Comparison of ENCODE assay signal across 9 cellular contexts in the genomic region with DNA sequence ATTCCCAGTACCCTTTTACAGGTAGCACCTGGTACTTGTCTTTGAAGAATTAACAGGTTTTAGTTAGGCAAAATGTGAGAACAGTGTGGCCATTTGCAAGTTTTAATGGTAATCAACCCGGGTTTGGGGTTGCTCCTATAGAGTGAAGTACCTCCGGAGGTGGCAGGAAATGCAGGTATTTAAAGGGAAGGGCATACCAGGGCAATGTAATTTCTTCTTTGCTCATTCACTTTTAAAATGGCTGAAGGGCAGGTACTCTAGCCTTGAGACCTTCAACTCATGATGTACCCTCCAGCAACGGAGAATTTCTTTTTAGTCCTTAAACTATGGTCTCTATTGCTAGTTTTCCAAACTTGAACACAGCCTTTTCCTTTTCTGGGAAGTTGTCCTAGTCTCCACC. TPM values are rescaled to one million over a fixed set of nuclear protein-coding genes. Genes with fewer than 3 reads are reported as not detected.
A peak's percentile ranks its signal among the peaks of the same experiment; 100 is the strongest.
DNase-seq lines count a peak whose midpoint lies in the region; TF ChIP-seq lines count a peak whose summit lies in the region.
"Had no signal": no experiment of that assay in that cellular context is flagged by ENCODE, and none has a peak within 500 bp of the region (broad histone marks: within the 10 kb centered on the region; RNA-seq: fewer than 3 reads in every experiment).

No MANE protein-coding gene starts in this region.

- no peaks in the 10 kb centered on the region for H3K36me3 ChIP-seq in liver (ENCODE audit: control insufficient read depth in 4 of 4, insufficient read depth in 3 of 4, low read depth in 1 of 4, low read length in 3 of 4)

- H3K9me3 ChIP-seq in liver (ENCODE audit: control insufficient read depth in 4 of 4, low read length in 3 of 4), result no peaks in the 10 kb centered on the region

- H3K4me1 Mint-ChIP-seq in activated naive CD4-positive, alpha-beta T cell treated with anti-CD3 and anti-CD28 coated beads, Interleukin-2, amount 50 U/mL, for 24 hours, result peaks cover 54% of the 10 kb centered on the region
- H3K4me1 Mint-ChIP-seq in type B pancreatic cell (ENCODE audit: unreplicated experiment), result peaks cover 36% of the 10 kb centered on the region

- peak overlapping the region; percentile 95 for H3K27ac Mint-ChIP-seq in activated naive CD4-positive, alpha-beta T cell treated with anti-CD3 and anti-CD28 coated beads, Interleukin-2, amount 50 U/mL, for 24 hours
- peak overlapping the region; percentile 99 for H3K27ac Mint-ChIP-seq in type B pancreatic cell

- TF ChIP-seq CTCF in astrocyte of the cerebellum (IDR thresholded peaks at IDR 0.05; ENCODE audit: low read depth, low read length, missing control alignments) (no peak), liver (IDR thresholded peaks at IDR 0.05; ENCODE audit: low read depth, low read length, missing input control) (no peak), type B pancreatic cell (conservative IDR thresholded peaks at IDR 0.05) (no peak)

- H3K27me3 ChIP-seq in liver (ENCODE audit: control insufficient read depth in 4 of 4, insufficient read depth in 4 of 4, low read length in 3 of 4), result no peaks in the 10 kb centered on the region

- H3K36me3 Mint-ChIP-seq in activated naive CD4-positive, alpha-beta T cell treated with anti-CD3 and anti-CD28 coated beads, Interleukin-2, amount 50 U/mL, for 24 hours, result peaks cover 1% of the 10 kb centered on the region
- peaks cover 6% of the 10 kb centered on the region for H3K36me3 Mint-ChIP-seq in type B pancreatic cell

- in situ Hi-C loops in astrocyte of the cerebellum (cut with HindIII; ENCODE audit: low sequenced_read_pairs), result no loop called here

- peak overlapping the region in 1 of 2 donors; percentile 100 for H3K9ac ChIP-seq in liver (ENCODE audit: low read depth in 1 of 2, low read length in 2 of 2)

- peaks cover 6 to 29% (median 20%) of the 10 kb centered on the region in 4 donors for H3K4me1 ChIP-seq in liver (ENCODE audit: control insufficient read depth in 4 of 4, insufficient read depth in 4 of 4, low read length in 3 of 4)

- H3K9me3 Mint-ChIP-seq in activated naive CD4-positive, alpha-beta T cell treated with anti-CD3 and anti-CD28 coated beads, Interleukin-2, amount 50 U/mL, for 24 hours, result no peaks in the 10 kb centered on the region
- H3K9me3 Mint-ChIP-seq in type B pancreatic cell, result no peaks in the 10 kb centered on the region

- no peaks in the 10 kb centered on the region for H3K27me3 Mint-ChIP-seq in activated naive CD4-positive, alpha-beta T cell treated with anti-CD3 and anti-CD28 coated beads, Interleukin-2, amount 50 U/mL, for 24 hours
- H3K27me3 Mint-ChIP-seq in type B pancreatic cell, result no peaks in the 10 kb centered on the region

- DNase-seq in activated naive CD4-positive, alpha-beta T cell treated with Interleukin-2 at 50 U/mL for 16 hours, result no peak
- no peak for DNase-seq in astrocyte of the cerebellum (ENCODE audit: low read depth)
- no peak for DNase-seq in type B pancreatic cell (ENCODE audit: extremely low spot score, unreplicated experiment)
- no peak for DNase-seq in NOMO-1 (lab: John Stamatoyannopoulos, UW; ENCODE audit: unreplicated experiment in 2 of 2)
- no peak for DNase-seq in NCI-H345 treated with DMSO at 0.1 percent for 48 hours (lab: John Stamatoyannopoulos, UW; ENCODE audit: unreplicated experiment)
- DNase-seq in activated CD4-positive, CD25-positive, alpha-beta regulatory T cell (lab: John Stamatoyannopoulos, UW), result no peak
- DNase-seq: NCI-H2107 had no signal

- peak overlapping the region; percentile 90 for H3K4me3 Mint-ChIP-seq in activated naive CD4-positive, alpha-beta T cell treated with anti-CD3 and anti-CD28 coated beads, Interleukin-2, amount 50 U/mL, for 24 hours
- H3K4me3 Mint-ChIP-seq in type B pancreatic cell, result peak overlapping the region; percentile 91

- H3K27ac ChIP-seq in liver (ENCODE audit: low read depth in 1 of 2, low read length in 2 of 2), result peak overlapping the region; percentile 99 to 100

- no peak for TF ChIP-seq RAD21 in liver (IDR thresholded peaks at IDR 0.05)

- peak overlapping the region; percentile 97 for H3K4me3 ChIP-seq in astrocyte of the cerebellum (ENCODE audit: low read depth, low read length)
- H3K4me3 ChIP-seq in liver (ENCODE audit: low read depth in 1 of 3, low read length in 3 of 3), result peak overlapping the region in 2 of 3 donors; percentile 74 to 98

- WGBS in liver, result 27% methylated on average over 3 of the region's 3 CpGs

TF ChIP-seq in liver, 16 proteins besides CTCF, POLR2A, EP300 and RAD21:
- TF ChIP-seq ZBTB33 (IDR thresholded peaks at IDR 0.05) (no peak), SP1 (IDR thresholded peaks at IDR 0.05) (no peak), REST (IDR thresholded peaks at IDR 0.05) (no peak), TAF1 (conservative IDR thresholded peaks at IDR 0.05) (no peak), EGR1 (IDR thresholded peaks at IDR 0.05; ENCODE audit: low read depth in 2 of 2) (no peak), NR2F2 (IDR thresholded peaks at IDR 0.05) (no peak), ATF3 (IDR thresholded peaks at IDR 0.05) (no peak), RXRA (IDR thresholded peaks at IDR 0.05) (no peak), JUND (IDR thresholded peaks at IDR 0.05) (no peak), HNF4G (IDR thresholded peaks at IDR 0.05) (no peak), FOXA2 (IDR thresholded peaks at IDR 0.05) (no peak), YY1 (IDR thresholded peaks at IDR 0.05) (no peak), MAX (IDR thresholded peaks at IDR 0.05) (no peak), GABPA (IDR thresholded peaks at IDR 0.05 in 1 of 2, conservative IDR thresholded peaks at IDR 0.05 in 1 of 2) (no peak), FOXA1 (IDR thresholded peaks at IDR 0.05) (no peak), HNF4A (conservative IDR thresholded peaks at IDR 0.05) (no peak)

RNA-seq across cellular contexts. Expression of gene HSPA4, which starts 1.3 kb away (rescaled TPM):
- total RNA-seq in liver (10 to 100 TPM; 34.4 to 39.7 TPM), type B pancreatic cell (ENCODE audit: low replicate concordance) (134 and 140 TPM in 2 replicates)
- 10 to 100 TPM; 22.1 to 29.5 TPM for polyA plus RNA-seq in liver

RNA-seq across cellular contexts. Expression of gene ZCCHC10, which starts 24.2 kb away (rescaled TPM):
- 1 to 10 TPM; 5.1 to 8.5 TPM for total RNA-seq in liver
- polyA plus RNA-seq in liver, result 10 to 100 TPM; 11.1 to 24.2 TPM
- total RNA-seq in type B pancreatic cell (ENCODE audit: low replicate concordance), result 22.1 and 23.1 TPM in 2 replicates
